Comparison of ENCODE assay signal across 8 cellular contexts in genomic region chr6:18277181-18278006, GRCh38. TPM values are rescaled to one million over a fixed set of nuclear protein-coding genes. Genes with fewer than 3 reads are reported as not detected.
DNase-seq lines count a peak whose midpoint lies in the region; ATAC-seq and TF ChIP-seq lines count a peak whose summit lies in the region.

No MANE protein-coding gene starts in this region.

- no peak for TF ChIP-seq CTCF in AG04450 (IDR thresholded peaks at IDR 0.05; ENCODE audit: low read depth, low read length)
- no peak for TF ChIP-seq CTCF in mesothelial cell of epicardium (IDR thresholded peaks at IDR 0.05; ENCODE audit: unreplicated experiment)

- H3K27ac Mint-ChIP-seq in mesothelial cell of epicardium: no peak overlapping the region

- H3K9ac ChIP-seq in HUES6 (ENCODE audit: low read length) (peak overlapping the region; percentile 23), duodenal mucosa (ENCODE audit: low read depth in 1 of 2, low read length in 2 of 2) (no peak overlapping the region)

- H3K4me3 ChIP-seq in AG04450 (ENCODE audit: low read depth, low read length): peak overlapping the region; percentile 60
- H3K4me3 ChIP-seq in HUES6 (ENCODE audit: low read depth, low read length): peak overlapping the region; percentile 82
- peak overlapping the region; percentile 60 to 68 for H3K4me3 ChIP-seq in duodenal mucosa (ENCODE audit: low read depth in 1 of 2, low read length in 2 of 2)

- CTCF ChIA-PET in AG04450 (lab: Charles Lee): interaction anchor here (0.7 kb wide), 1 partner anchor 46 kb away, joined by 4 read pairs; no protein-coding TSS in a partner anchor

- H3K27ac ChIP-seq in AG04450 (ENCODE audit: low read depth, low read length) (no peak overlapping the region), HUES6 (ENCODE audit: low read depth, low read length) (no peak overlapping the region), duodenal mucosa (ENCODE audit: low read depth, low read length) (no peak overlapping the region)

- H3K36me3 ChIP-seq in HUES6 (ENCODE audit: control insufficient read depth, insufficient read depth, low read length) (no peaks in the 10 kb centered on the region), duodenal mucosa (ENCODE audit: control insufficient read depth in 1 of 2, insufficient read depth in 2 of 2, low read length in 2 of 2) (no peaks in the 10 kb centered on the region)

- no peak for DNase-seq in AG04450 (ENCODE audit: low read depth, low spot score)
- DNase-seq in mesothelial cell of epicardium (ENCODE audit: low spot score in 2 of 2, unreplicated experiment in 2 of 2): peak in 1 of 2 experiments; percentile 50
- DNase-seq in midbrain (lab: John Stamatoyannopoulos, UW): no peak

- H3K4me1 ChIP-seq in HUES6 (ENCODE audit: control insufficient read depth, insufficient read depth, low read length) (peaks cover 6% of the 10 kb centered on the region; the same call in 1 of the 2 replicates), duodenal mucosa (ENCODE audit: control insufficient read depth in 1 of 2, insufficient read depth in 2 of 2, low read length in 2 of 2) (peaks cover 0 to 5% of the 10 kb centered on the region in 2 donors)

- peak overlapping the region; percentile 71 for H3K4me3 Mint-ChIP-seq in mesothelial cell of epicardium

- H3K27me3 Mint-ChIP-seq in mesothelial cell of epicardium (ENCODE audit: low read depth): peaks cover 52% of the 10 kb centered on the region

- H3K36me3 Mint-ChIP-seq in mesothelial cell of epicardium: no peaks in the 10 kb centered on the region

- H3K9me3 Mint-ChIP-seq in mesothelial cell of epicardium: no peaks in the 10 kb centered on the region

- no peaks in the 10 kb centered on the region; the same call in 1 of the 2 replicates for H3K9me3 ChIP-seq in AG04450 (ENCODE audit: control insufficient read depth, insufficient read depth, low read length)
- no peaks in the 10 kb centered on the region for H3K9me3 ChIP-seq in HUES6 (ENCODE audit: control insufficient read depth, insufficient read depth, low read depth, low read length)
- H3K9me3 ChIP-seq in duodenal mucosa (ENCODE audit: control insufficient read depth in 1 of 2, low read length in 2 of 2): no peaks in the 10 kb centered on the region

- ATAC-seq in HG03175 (IDR thresholded peaks at IDR 0.05; ENCODE audit: unreplicated experiment) (no peak), GM18505 (IDR thresholded peaks at IDR 0.05; ENCODE audit: unreplicated experiment) (no peak), GM19023 (IDR thresholded peaks at IDR 0.05; ENCODE audit: unreplicated experiment) (no peak)

- TF ChIP-seq POLR2A in GM18505 (IDR thresholded peaks at IDR 0.05; ENCODE audit: borderline replicate concordance, extremely low read depth, insufficient read depth, insufficient read length): no peak

- POLR2A ChIA-PET in AG04450 (lab: Yijun Ruan, JAX): interaction anchor here (0.6 kb wide), 1 partner anchor 39 kb away, joined by 4 read pairs; no protein-coding TSS in a partner anchor

- H3K27me3 ChIP-seq in AG04450 (ENCODE audit: control insufficient read depth, insufficient read depth, low read length) (peaks cover 23% of the 10 kb centered on the region), HUES6 (ENCODE audit: control insufficient read depth, insufficient read depth, low read length) (peaks cover 49% of the 10 kb centered on the region), duodenal mucosa (ENCODE audit: control insufficient read depth in 1 of 2, insufficient read depth in 2 of 2, low read length in 2 of 2) (peaks cover 0 to 20% of the 10 kb centered on the region in 2 donors)

- peaks cover 16% of the 10 kb centered on the region for H3K4me1 Mint-ChIP-seq in mesothelial cell of epicardium

RNA-seq across cellular contexts. Expression of gene DEK, which starts 13.1 kb away (rescaled TPM):
- 39.1 and 68.1 TPM in 2 replicates for polyA plus RNA-seq in AG04450 (2011; rRNA removed)
- 6.3 and 18.7 TPM in 2 replicates for polyA minus RNA-seq in AG04450 (2011; rRNA and poly(A)+ RNA removed)
- total RNA-seq in mesothelial cell of epicardium: 77.8 to 87.5 TPM (median 79.5 TPM) in 3 replicates
